Comparison of ENCODE assay signal across 12 cellular contexts in genomic region chr15:36356978-36357582, GRCh38.
DNase-seq lines count a peak whose midpoint lies in the region; ATAC-seq and TF ChIP-seq lines count a peak whose summit lies in the region.
"Had no signal": no experiment of that assay in that cellular context is flagged by ENCODE, and none has a peak within 500 bp of the region (broad histone marks: within the 10 kb centered on the region; RNA-seq: fewer than 3 reads in every experiment).

No MANE protein-coding gene starts in this region.

- RAD21 ChIA-PET in HCT116 (lab: Charles Lee; ENCODE audit: low non-redundant PET in 1 of 2, low total read pairs in 2 of 2, uncharacterized antibody in 2 of 2, unreplicated experiment in 2 of 2): no interaction called here

- no peaks in the 10 kb centered on the region for H3K9me3 Mint-ChIP-seq in stimulated activated naive B cell treated with anti-CD40 and anti-IgM and Interleukin-4, amounts not matched to agents 10 μg/mL and 1 μg/mL and 100 μg/mL, for 72 hours
- H3K9me3 Mint-ChIP-seq: activated T-helper 2 cell treated with anti-CD3 and anti-CD28 coated beads, Interferon-gamma antibody, Interleukin-2, Interleukin-4, amounts not matched to agents 10 μg/mL and 5 μg/mL and 100 μg/mL, durations not matched to agents 14 hours and 24 hours and 36 hours; stimulated activated memory B cell treated with anti-CD40 and anti-IgM and Interleukin-4, amounts not matched to agents 10 μg/mL and 1 μg/mL and 100 μg/mL, for 72 hours had no signal

- CTCF ChIA-PET in HCT116 (lab: Charles Lee): no interaction called here

- no peaks in the 10 kb centered on the region for H3K4me1 Mint-ChIP-seq in stimulated activated naive B cell treated with anti-CD40 and anti-IgM and Interleukin-4, amounts not matched to agents 10 μg/mL and 1 μg/mL and 100 μg/mL, for 72 hours
- H3K4me1 Mint-ChIP-seq: stimulated activated memory B cell treated with anti-CD40 and anti-IgM and Interleukin-4, amounts not matched to agents 10 μg/mL and 1 μg/mL and 100 μg/mL, for 72 hours had no signal

- no peak for TF ChIP-seq CTCF in HCT116 (IDR thresholded peaks at IDR 0.05 in 2 of 3, conservative IDR thresholded peaks at IDR 0.05 in 1 of 3; ENCODE audit: borderline replicate concordance in 1 of 3, insufficient read depth in 1 of 3, low read depth in 2 of 3, low read length in 2 of 3)
- no peak for TF ChIP-seq CTCF in thoracic aorta (IDR thresholded peaks at IDR 0.05)

- no peaks in the 10 kb centered on the region for H3K36me3 Mint-ChIP-seq in stimulated activated naive B cell treated with anti-CD40 and anti-IgM and Interleukin-4, amounts not matched to agents 10 μg/mL and 1 μg/mL and 100 μg/mL, for 72 hours
- H3K36me3 Mint-ChIP-seq: stimulated activated memory B cell treated with anti-CD40 and anti-IgM and Interleukin-4, amounts not matched to agents 10 μg/mL and 1 μg/mL and 100 μg/mL, for 72 hours had no signal

- H2AFZ ChIP-seq in HCT116 (ENCODE audit: low read depth, low read length, poor library complexity, severe bottlenecking): peak overlapping the region; percentile 50

- no peak for TF ChIP-seq POLR2A in HCT116 (IDR thresholded peaks at IDR 0.05; ENCODE audit: borderline replicate concordance, extremely low read depth, insufficient read depth, insufficient read length)

- H3K27ac Mint-ChIP-seq in stimulated activated naive B cell treated with anti-CD40 and anti-IgM and Interleukin-4, amounts not matched to agents 10 μg/mL and 1 μg/mL and 100 μg/mL, for 72 hours: no peak overlapping the region
- H3K27ac Mint-ChIP-seq: activated T-helper 2 cell treated with anti-CD3 and anti-CD28 coated beads, Interferon-gamma antibody, Interleukin-2, Interleukin-4, amounts not matched to agents 10 μg/mL and 5 μg/mL and 100 μg/mL, durations not matched to agents 14 hours and 24 hours and 36 hours; stimulated activated memory B cell treated with anti-CD40 and anti-IgM and Interleukin-4, amounts not matched to agents 10 μg/mL and 1 μg/mL and 100 μg/mL, for 72 hours had no signal

- H3K9me3 ChIP-seq in HCT116 (ENCODE audit: control insufficient read depth in 1 of 2, insufficient read depth in 1 of 2, low read depth in 1 of 2, low read length in 2 of 2) (no peaks in the 10 kb centered on the region), thoracic aorta (no peaks in the 10 kb centered on the region)

- no peaks in the 10 kb centered on the region for H4K20me1 ChIP-seq in HCT116 (ENCODE audit: insufficient read depth)

- H3K4me3 ChIP-seq in HCT116 (replicated peaks in 1 of 2; ENCODE audit: low read depth in 1 of 2, low read length in 2 of 2) (no peak overlapping the region), thoracic aorta (peak overlapping the region; percentile 43)

- no peaks in the 10 kb centered on the region for H3K27me3 ChIP-seq in HCT116 (ENCODE audit: insufficient read depth, low read length)
- no peaks in the 10 kb centered on the region for H3K27me3 ChIP-seq in thoracic aorta (replicated peaks; ENCODE audit: insufficient read depth)

- no peaks in the 10 kb centered on the region for H3K36me3 ChIP-seq in HCT116 (ENCODE audit: control insufficient read depth in 1 of 2, insufficient read depth in 2 of 2, low read length in 2 of 2)
- H3K36me3 ChIP-seq in thoracic aorta: no peaks in the 10 kb centered on the region

- H3K4me2 ChIP-seq in HCT116 (ENCODE audit: low read length): no peak overlapping the region

- no peak overlapping the region for H3K4me3 Mint-ChIP-seq in stimulated activated naive B cell treated with anti-CD40 and anti-IgM and Interleukin-4, amounts not matched to agents 10 μg/mL and 1 μg/mL and 100 μg/mL, for 72 hours
- H3K4me3 Mint-ChIP-seq: stimulated activated memory B cell treated with anti-CD40 and anti-IgM and Interleukin-4, amounts not matched to agents 10 μg/mL and 1 μg/mL and 100 μg/mL, for 72 hours had no signal

- H3K27me3 Mint-ChIP-seq in stimulated activated naive B cell treated with anti-CD40 and anti-IgM and Interleukin-4, amounts not matched to agents 10 μg/mL and 1 μg/mL and 100 μg/mL, for 72 hours: no peaks in the 10 kb centered on the region
- H3K27me3 Mint-ChIP-seq: stimulated activated memory B cell treated with anti-CD40 and anti-IgM and Interleukin-4, amounts not matched to agents 10 μg/mL and 1 μg/mL and 100 μg/mL, for 72 hours had no signal

- TF ChIP-seq RAD21 in HCT116 (IDR thresholded peaks at IDR 0.05; ENCODE audit: low read depth): no peak

- BruUV-seq in HCT116 (replicated peaks; lab: Mats Ljungman, UMichigan): no TSS peak

- DNase-seq in HCT116 (ENCODE audit: low read depth, low spot score) (no peak), left ventricle myocardium superior (no peak), thoracic aorta (ENCODE audit: low spot score) (no peak), DMS79 treated with DMSO at 0.1 percent for 48 hours (lab: John Stamatoyannopoulos, UW) (no peak), GM19240 (ENCODE audit: insufficient read length, low spot score) (no peak)
- DNase-seq in stimulated activated naive B cell treated with anti-CD40 and anti-IgM and Interleukin-4, amounts not matched to agents 10 μg/mL and 1 μg/mL and 100 μg/mL, for 72 hours: no peak
- DNase-seq: effector CD8-positive, alpha-beta T cell; T1000 had no signal

- ATAC-seq in HCT116 (no peak), SK-N-SH treated with all-trans-retinoic acid at 6 μM for 48 hours (peak; percentile 83), left ventricle myocardium superior (peak; percentile 66), thoracic aorta (ENCODE audit: insufficient number of reproducible peaks, low FRiP score, low read depth) (peak; percentile 75), GM18502 (IDR thresholded peaks at IDR 0.05; ENCODE audit: poor library complexity, unreplicated experiment) (no peak)
- ATAC-seq in stimulated activated naive B cell treated with anti-CD40 and anti-IgM and Interleukin-4, amounts not matched to agents 10 μg/mL and 1 μg/mL and 100 μg/mL, for 72 hours (replicated peaks): no peak
- ATAC-seq: stimulated activated memory B cell treated with anti-CD40 and anti-IgM and Interleukin-4, amounts not matched to agents 10 μg/mL and 1 μg/mL and 100 μg/mL, for 72 hours had no signal

- H3K27ac ChIP-seq in HCT116 (ENCODE audit: low read depth, low read length) (no peak overlapping the region), thoracic aorta (peak overlapping the region; percentile 82 to 87)

- POLR2A ChIA-PET in HCT116 (lab: Charles Lee): no interaction called here

- H3K4me1 ChIP-seq in HCT116 (ENCODE audit: control insufficient read depth in 1 of 2, insufficient read depth in 2 of 2, low read length in 2 of 2) (peaks cover 0 to 27% of the 10 kb centered on the region in 2 experiments; a peak in 1 of 4 replicates), thoracic aorta (ENCODE audit: control insufficient read depth in 1 of 2, low read depth in 2 of 2) (peaks cover 16 to 31% of the 10 kb centered on the region in 2 donors)

- no peaks in the 10 kb centered on the region for H3K79me2 ChIP-seq in HCT116 (ENCODE audit: insufficient read depth, low read length)

- intact Hi-C loops in HCT116 (cut with micrococcal nuclease): no loop called here
- intact Hi-C loops in left ventricle myocardium superior (cut with micrococcal nuclease): no loop called here

- H3K9me2 ChIP-seq in HCT116 (ENCODE audit: insufficient read depth): no peaks in the 10 kb centered on the region

- no peak overlapping the region for H3K9ac ChIP-seq in HCT116 (ENCODE audit: low read length)

TF ChIP-seq in HCT116, 20 proteins besides CTCF, POLR2A, EP300 and RAD21 (continues in another document):
- TF ChIP-seq SP1 (IDR thresholded peaks at IDR 0.05; ENCODE audit: low read depth): no peak
- TF ChIP-seq POLR2AphosphoS5 (IDR thresholded peaks at IDR 0.05; ENCODE audit: low read depth, low read length): no peak
- no peak for TF ChIP-seq ZFX (IDR thresholded peaks at IDR 0.05)

TF ChIP-seq in SK-N-SH treated with all-trans-retinoic acid at 6 μM for 48 hours, 23 proteins besides CTCF, POLR2A, EP300 and RAD21 (continues in another document):
- TF ChIP-seq, protein P1, sequence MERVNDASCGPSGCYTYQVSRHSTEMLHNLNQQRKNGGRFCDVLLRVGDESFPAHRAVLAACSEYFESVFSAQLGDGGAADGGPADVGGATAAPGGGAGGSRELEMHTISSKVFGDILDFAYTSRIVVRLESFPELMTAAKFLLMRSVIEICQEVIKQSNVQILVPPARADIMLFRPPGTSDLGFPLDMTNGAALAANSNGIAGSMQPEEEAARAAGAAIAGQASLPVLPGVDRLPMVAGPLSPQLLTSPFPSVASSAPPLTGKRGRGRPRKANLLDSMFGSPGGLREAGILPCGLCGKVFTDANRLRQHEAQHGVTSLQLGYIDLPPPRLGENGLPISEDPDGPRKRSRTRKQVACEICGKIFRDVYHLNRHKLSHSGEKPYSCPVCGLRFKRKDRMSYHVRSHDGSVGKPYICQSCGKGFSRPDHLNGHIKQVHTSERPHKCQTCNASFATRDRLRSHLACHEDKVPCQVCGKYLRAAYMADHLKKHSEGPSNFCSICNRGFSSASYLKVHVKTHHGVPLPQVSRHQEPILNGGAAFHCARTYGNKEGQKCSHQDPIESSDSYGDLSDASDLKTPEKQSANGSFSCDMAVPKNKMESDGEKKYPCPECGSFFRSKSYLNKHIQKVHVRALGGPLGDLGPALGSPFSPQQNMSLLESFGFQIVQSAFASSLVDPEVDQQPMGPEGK (CRISPR knock-in tag; IDR thresholded peaks at IDR 0.05; ENCODE audit: borderline replicate concordance): 0 out of 2 replicates have a peak, but pooled peaks have one; percentile 62
- peak; percentile 62; the same call in 1 of the 2 replicates for TF ChIP-seq ZC3H10 (CRISPR knock-in tag; IDR thresholded peaks at IDR 0.05)
- no peak for TF ChIP-seq ZNF8 (CRISPR knock-in tag; IDR thresholded peaks at IDR 0.05)
- TF ChIP-seq ISL1 (CRISPR knock-in tag; IDR thresholded peaks at IDR 0.05): peak; percentile 90
- 0 out of 2 replicates have a peak, but pooled peaks have one; percentile 63 for TF ChIP-seq CSRNP3 (CRISPR knock-in tag; IDR thresholded peaks at IDR 0.05)
- TF ChIP-seq CSDC2 (CRISPR knock-in tag; IDR thresholded peaks at IDR 0.05): no peak
- peak; percentile 66 for TF ChIP-seq TOX (CRISPR knock-in tag; IDR thresholded peaks at IDR 0.05; ENCODE audit: borderline replicate concordance)

Comparison
In these comparisons a context has a peak if more than half of its experiments do, and no peak if none do; other contexts are left out.
1. ATAC-seq: peak in SK-N-SH treated with all-trans-retinoic acid at 6 μM for 48 hours (single experiment), left ventricle myocardium superior (single experiment) and thoracic aorta (single experiment); none in HCT116 (single experiment), stimulated activated naive B cell treated with anti-CD40 and anti-IgM and Interleukin-4, amounts not matched to agents 10 μg/mL and 1 μg/mL and 100 μg/mL, for 72 hours (0 of 2) and GM18502 (single experiment).